In genomic region chr9:92992549-92992948, GRCh38 we compare ENCODE assay signal across 18 cellular contexts. TPM values are rescaled to one million over a fixed set of nuclear protein-coding genes. Genes with fewer than 3 reads are reported as not detected.
DNase-seq lines count a peak whose midpoint lies in the region; ATAC-seq and TF ChIP-seq lines count a peak whose summit lies in the region.
"Had no signal": no experiment of that assay in that cellular context is flagged by ENCODE, and none has a peak within 500 bp of the region (broad histone marks: within the 10 kb centered on the region; RNA-seq: fewer than 3 reads in every experiment).

No MANE protein-coding gene starts in this region.

- BruUV-seq in PC-9 (replicated peaks; lab: Mats Ljungman, UMichigan) = no TSS peak

- H3K27me3 Mint-ChIP-seq in CD14-positive monocyte (ENCODE audit: low read depth in 3 of 3) = no peaks in the 10 kb centered on the region
- no peaks in the 10 kb centered on the region for H3K27me3 Mint-ChIP-seq in memory B cell
- H3K27me3 Mint-ChIP-seq: dendritic cell treated with granulocyte-macrophage colony-stimulating factor and Interleukin-4, amounts not matched to agents 40 ng/mL and 50 ng/mL, for 4 days had no signal

- POLR2A ChIA-PET in PC-9 (lab: Charles Lee; ENCODE audit: unreplicated experiment) = interaction anchor here (0.7 kb wide), 1 partner anchor 19 kb away, joined by 4 read pairs; no protein-coding TSS in a partner anchor

- peaks cover 60% of the 10 kb centered on the region for H3K79me2 ChIP-seq in PC-9 (ENCODE audit: low read depth)

- H2AFZ ChIP-seq in PC-9 = no peak overlapping the region

- no peak for TF ChIP-seq CTCF in CD14-positive monocyte (IDR thresholded peaks at IDR 0.05)
- no peak for TF ChIP-seq CTCF in heart right ventricle (IDR thresholded peaks at IDR 0.05)
- TF ChIP-seq CTCF in PC-9 (conservative IDR thresholded peaks at IDR 0.05) = no peak

- H4K20me1 ChIP-seq in PC-9 (ENCODE audit: insufficient read depth) = no peaks in the 10 kb centered on the region

- H3K4me3 Mint-ChIP-seq in CD14-positive monocyte = no peak overlapping the region
- H3K4me3 Mint-ChIP-seq in memory B cell = no peak overlapping the region
- H3K4me3 Mint-ChIP-seq: dendritic cell treated with granulocyte-macrophage colony-stimulating factor and Interleukin-4, amounts not matched to agents 40 ng/mL and 50 ng/mL, for 4 days had no signal

- H3K27ac ChIP-seq in heart right ventricle (no peak overlapping the region), PC-9 (no peak overlapping the region)
- H3K27ac ChIP-seq: body of pancreas, ovary, SJCRH30 had no signal

- H3K4me1 ChIP-seq in heart right ventricle (peaks cover 0 to 6% (median 0%) of the 10 kb centered on the region in 9 donors), PC-9 (replicated peaks; ENCODE audit: insufficient read depth) (peaks cover 39% of the 10 kb centered on the region)
- H3K4me1 ChIP-seq: body of pancreas, SJCRH30 had no signal

- peaks cover 58 to 64% of the 10 kb centered on the region in 2 donors for H3K36me3 Mint-ChIP-seq in CD14-positive monocyte
- H3K36me3 Mint-ChIP-seq in memory B cell = peaks cover 52% of the 10 kb centered on the region

- DNase-seq in CD14-positive monocyte (ENCODE audit: low spot score) (no peak), D341Med (ENCODE audit: low spot score) (peak; percentile 3), astrocyte of the hippocampus (ENCODE audit: low read depth, low spot score) (peak; percentile 14), memory B cell (ENCODE audit: low spot score in 2 of 2) (no peak), heart right ventricle (no peak), PC-9 (no peak), amygdala (lab: John Stamatoyannopoulos, UW) (no peak)
- DNase-seq: activated naive CD4-positive, alpha-beta T cell; body of pancreas; foreskin melanocyte; GDM1; left colon; NCI-H1105 treated with DMSO at 0.1 percent for 48 hours; ovary; SJCRH30 had no signal

- H3K4me1 Mint-ChIP-seq in CD14-positive monocyte (peaks cover 76% of the 10 kb centered on the region), memory B cell (peaks cover 61% of the 10 kb centered on the region)

- peaks cover 0 to 4% (median 0%) of the 10 kb centered on the region in 7 donors for H3K9me3 Mint-ChIP-seq in CD14-positive monocyte
- no peaks in the 10 kb centered on the region for H3K9me3 Mint-ChIP-seq in memory B cell
- H3K9me3 Mint-ChIP-seq: dendritic cell treated with granulocyte-macrophage colony-stimulating factor and Interleukin-4, amounts not matched to agents 40 ng/mL and 50 ng/mL, for 4 days had no signal

- peaks cover 0 to 25% (median 0%) of the 10 kb centered on the region in 11 donors for H3K9me3 ChIP-seq in heart right ventricle
- H3K9me3 ChIP-seq in PC-9 (ENCODE audit: insufficient read depth, low read depth) = peaks cover 12% of the 10 kb centered on the region; the same call in 1 of the 2 replicates
- H3K9me3 ChIP-seq: body of pancreas, SJCRH30 had no signal

- H3K4me2 ChIP-seq in PC-9 = no peak overlapping the region

- peak overlapping the region in 4 of 7 donors; percentile 16 to 70 (median 32) for H3K27ac Mint-ChIP-seq in CD14-positive monocyte
- peak overlapping the region; percentile 48 for H3K27ac Mint-ChIP-seq in memory B cell
- H3K27ac Mint-ChIP-seq: dendritic cell treated with granulocyte-macrophage colony-stimulating factor and Interleukin-4, amounts not matched to agents 40 ng/mL and 50 ng/mL, for 4 days had no signal

- H3K9me2 ChIP-seq in PC-9 (ENCODE audit: insufficient read depth) = no peaks in the 10 kb centered on the region

- WGBS in heart right ventricle, 2 donors = 59 to 75% methylated on average over 4 of the region's 4 CpGs

- intact Hi-C loops in CD14-positive monocyte (cut with micrococcal nuclease) (no loop called here), heart right ventricle (cut with DNase I) (no loop called here), PC-9 (cut with micrococcal nuclease; ENCODE audit: unreplicated experiment) (no loop called here)

- ATAC-seq in memory B cell (ENCODE audit: low read depth) (no peak), heart right ventricle (no peak), GM21737 (IDR thresholded peaks at IDR 0.05; ENCODE audit: unreplicated experiment) (no peak)
- ATAC-seq: body of pancreas, left colon, sciatic nerve had no signal

- no peaks in the 10 kb centered on the region for H3K27me3 ChIP-seq in heart right ventricle
- no peaks in the 10 kb centered on the region for H3K27me3 ChIP-seq in PC-9 (ENCODE audit: insufficient read depth, low read depth)
- H3K27me3 ChIP-seq: body of pancreas, ovary, SJCRH30 had no signal

- peaks cover 0 to 4% (median 0%) of the 10 kb centered on the region in 9 donors for H3K36me3 ChIP-seq in heart right ventricle
- peaks cover 17% of the 10 kb centered on the region; the same call in 1 of the 2 replicates for H3K36me3 ChIP-seq in PC-9 (ENCODE audit: low read depth)
- H3K36me3 ChIP-seq: ovary, SJCRH30 had no signal

- H3F3A ChIP-seq in PC-9 (ENCODE audit: insufficient read depth, low read depth) = peaks cover 33% of the 10 kb centered on the region

- CTCF ChIA-PET in PC-9 (lab: Charles Lee) = interaction anchor here (0.6 kb wide), 1 partner anchor 40 kb away, joined by 3 read pairs; no protein-coding TSS in a partner anchor

- H3K4me3 ChIP-seq in heart right ventricle = no peak overlapping the region
- H3K4me3 ChIP-seq in PC-9 = no peak overlapping the region
- H3K4me3 ChIP-seq: body of pancreas, ovary, SJCRH30 had no signal

RNA-seq across cellular contexts. Expression of gene FGD3, which starts 45.2 kb away (rescaled TPM):
- polyA plus RNA-seq in CD14-positive monocyte = 10 to 100 TPM; 32.4 to 56.2 TPM
- total RNA-seq in heart right ventricle = 1 to 10 TPM in 9 of 10 donors, under 1 TPM in 1; 0.40 to 8.5 (median 2.2) TPM
- 1 to 10 TPM; 1.6 to 2.3 TPM for polyA plus RNA-seq in heart right ventricle
- total RNA-seq in PC-9 (2021) = 84.9 and 89.0 TPM in 2 replicates

Comparison
In these comparisons a context has a peak if more than half of its experiments do, and no peak if none do; other contexts are left out.
1. DNase-seq: peak in D341Med (single experiment) and astrocyte of the hippocampus (single experiment); none in CD14-positive monocyte (single experiment), memory B cell (0 of 2), heart right ventricle (0 of 2), PC-9 (0 of 2) and amygdala (0 of 56).